ENCODE assay signal across 7 cellular contexts in the genomic region with DNA sequence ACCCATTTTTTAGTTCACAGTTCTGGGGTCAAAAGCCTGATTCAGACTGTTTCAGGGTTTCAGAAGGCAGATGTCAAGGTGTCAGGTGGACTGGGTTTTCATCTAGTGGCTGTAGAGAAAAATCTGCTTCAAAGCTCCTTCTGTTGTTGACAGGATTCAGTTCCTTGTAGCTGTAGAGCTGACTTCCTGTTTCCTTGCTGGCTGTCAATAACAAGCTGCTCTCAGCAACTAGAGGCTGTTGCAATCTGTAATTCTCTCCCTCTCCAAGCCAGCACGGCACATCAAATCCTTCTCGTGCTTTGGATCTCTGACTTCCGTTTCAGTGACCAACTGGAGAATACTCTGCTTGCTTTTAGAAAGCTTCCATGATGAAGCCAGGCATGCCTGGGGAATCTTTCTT.
DNase-seq lines count a peak whose midpoint lies in the region; ATAC-seq and TF ChIP-seq lines count a peak whose summit lies in the region.

No MANE protein-coding gene starts in this region.

- H3K23ac ChIP-seq in trophoblast cell (ENCODE audit: low read length) = no peak overlapping the region

- no peak overlapping the region for H2BK120ac ChIP-seq in trophoblast cell (ENCODE audit: insufficient read depth, low read length, poor library complexity)

- no peaks in the 10 kb centered on the region for H3K27me3 ChIP-seq in trophoblast cell (ENCODE audit: insufficient read depth, low read length)

- H2BK12ac ChIP-seq in trophoblast cell (ENCODE audit: low read length) = no peak overlapping the region

- no peak for TF ChIP-seq CTCF in fibroblast of villous mesenchyme (IDR thresholded peaks at IDR 0.05; ENCODE audit: insufficient read depth, low read depth, low read length)

- no peaks in the 10 kb centered on the region for H3K79me1 ChIP-seq in trophoblast cell (ENCODE audit: low read length)

- no peaks in the 10 kb centered on the region for H3K9me3 ChIP-seq in trophoblast cell (ENCODE audit: insufficient read depth, low read depth, low read length)

- no peak overlapping the region for H2AK5ac ChIP-seq in trophoblast cell (ENCODE audit: low read length)

- no peak overlapping the region for H3K4ac ChIP-seq in trophoblast cell (ENCODE audit: low read depth, low read length)

- H3K27ac ChIP-seq in trophoblast cell (ENCODE audit: low read depth, low read length) = no peak overlapping the region

- H3K14ac ChIP-seq in trophoblast cell (ENCODE audit: low read length) = no peak overlapping the region

- H4K8ac ChIP-seq in trophoblast cell (ENCODE audit: low read depth, low read length) = no peak overlapping the region

- H2BK5ac ChIP-seq in trophoblast cell (ENCODE audit: low read depth, low read length, poor library complexity) = no peak overlapping the region

- no peak overlapping the region for H3K18ac ChIP-seq in trophoblast cell (ENCODE audit: low read length)

- no peaks in the 10 kb centered on the region for H3K4me1 ChIP-seq in trophoblast cell (ENCODE audit: control insufficient read depth in 1 of 2, insufficient read depth in 2 of 2, low read length in 2 of 2)

- H3K4me3 ChIP-seq in fibroblast of villous mesenchyme (ENCODE audit: low read depth, low read length) (no peak overlapping the region), trophoblast cell (ENCODE audit: low read depth, low read length) (no peak overlapping the region)

- peak; percentile 74 for DNase-seq in M059J (ENCODE audit: low read depth)
- DNase-seq in fibroblast of villous mesenchyme (ENCODE audit: low read depth) = peak; percentile 27
- DNase-seq in occipital lobe (lab: John Stamatoyannopoulos, UW) = no peak
- DNase-seq in left colon = no peak
- no peak for DNase-seq in trophoblast cell

- no peak overlapping the region for H4K91ac ChIP-seq in trophoblast cell (ENCODE audit: low read depth, low read length)

- no peaks in the 10 kb centered on the region for H3K36me3 ChIP-seq in trophoblast cell (ENCODE audit: control insufficient read depth in 1 of 2, insufficient read depth in 2 of 2, low read length in 2 of 2)

- ATAC-seq in GM18499 (IDR thresholded peaks at IDR 0.05; ENCODE audit: insufficient read depth, unreplicated experiment) (peak; percentile 95), GM21526 (IDR thresholded peaks at IDR 0.05; ENCODE audit: low FRiP score, unreplicated experiment) (peak; percentile 87), left colon (no peak)

- no CpG with 5 or more reads among the region's 3 CpGs for WGBS in trophoblast cell (ENCODE audit: extremely low coverage, insufficient coverage, insufficient read length)

- H2AFZ ChIP-seq in trophoblast cell (ENCODE audit: insufficient read depth, low read length, poor library complexity) = no peak overlapping the region

- no peaks in the 10 kb centered on the region for H3K79me2 ChIP-seq in trophoblast cell (ENCODE audit: control insufficient read depth, insufficient read depth, low read length, poor library complexity)

- H3K9ac ChIP-seq in trophoblast cell (ENCODE audit: low read length) = no peak overlapping the region

- H4K12ac ChIP-seq in trophoblast cell (ENCODE audit: low read depth, low read length) = no peak overlapping the region

- no peak overlapping the region for H3K4me2 ChIP-seq in trophoblast cell (ENCODE audit: low read length)

- intact Hi-C loops in left colon (cut with DNase I, micrococcal nuclease) = no loop called here

Comparison
In these comparisons a context has a peak if more than half of its experiments do, and no peak if none do; other contexts are left out.
1. DNase-seq: peak in M059J (single experiment) and fibroblast of villous mesenchyme (single experiment); none in occipital lobe (single experiment), left colon (0 of 2) and trophoblast cell (0 of 2).